In the genomic region with DNA sequence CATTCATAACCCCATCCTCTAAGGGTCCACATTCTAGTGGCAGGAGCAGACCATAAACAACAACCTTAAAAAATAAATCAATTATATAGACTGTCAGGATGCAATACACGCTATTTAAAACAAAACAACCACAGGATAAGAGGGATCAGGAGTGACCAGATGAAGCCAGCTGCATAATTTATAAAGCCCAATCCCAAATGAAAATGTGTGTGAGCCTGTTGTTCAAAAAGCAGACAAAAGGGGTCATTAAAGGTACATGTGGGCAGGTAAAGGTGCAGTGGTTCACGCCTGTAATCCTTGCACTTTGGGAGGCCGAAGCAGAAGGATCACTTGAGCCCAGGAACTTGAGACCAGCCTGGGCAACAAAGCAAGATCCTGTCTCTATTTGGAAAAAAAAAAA, we compare ENCODE assay signal across 25 cellular contexts. TPM values are rescaled to one million over a fixed set of nuclear protein-coding genes. Genes with fewer than 3 reads are reported as not detected.
A peak's percentile ranks its signal among the peaks of the same experiment; 100 is the strongest.
DNase-seq lines count a peak whose midpoint lies in the region; ATAC-seq, FAIRE-seq and TF ChIP-seq lines count a peak whose summit lies in the region.
"Had no signal": no experiment of that assay in that cellular context is flagged by ENCODE, and none has a peak within 500 bp of the region (broad histone marks: within the 10 kb centered on the region; RNA-seq: fewer than 3 reads in every experiment).

No MANE protein-coding gene starts in this region.

- H3K27ac ChIP-seq in HepG2 (ENCODE audit: extremely low read length, insufficient read depth, low read length) (no peak overlapping the region), right lobe of liver (no peak overlapping the region), MM.1S (ENCODE audit: low read length) (no peak overlapping the region), K562 (ENCODE audit: extremely low read depth, low read depth, low read length) (no peak overlapping the region), thoracic aorta (no peak overlapping the region), PC-3 (ENCODE audit: low read length) (no peak overlapping the region)
- H3K27ac ChIP-seq: BLaER1, KMS-11, SJSA1 had no signal

- CTCF ChIA-PET in HepG2 (lab: Yijun Ruan, JAX; ENCODE audit: low intra/inter-chr PET ratio, low total read pairs) = no interaction called here
- CTCF ChIA-PET in K562 (lab: Yijun Ruan, JAX; ENCODE audit: low intra/inter-chr PET ratio) = no interaction called here
- CTCF ChIA-PET in PC-3 (lab: Charles Lee) = no interaction called here

- no peaks in the 10 kb centered on the region for H3K9me1 ChIP-seq in K562 (ENCODE audit: control insufficient read depth, insufficient read depth, low read length)

- TF ChIP-seq EP300 in HepG2 (IDR thresholded peaks at IDR 0.05; ENCODE audit: low read depth in 2 of 2, low read length in 2 of 2) = no peak
- TF ChIP-seq EP300 in HepG2 (CRISPR knock-in tag; IDR thresholded peaks at IDR 0.05; ENCODE audit: borderline replicate concordance) = no peak
- no peak for TF ChIP-seq EP300 in K562 (IDR thresholded peaks at IDR 0.05; ENCODE audit: low read length)

- H3K4me1 ChIP-seq in HepG2 (ENCODE audit: insufficient read depth, low read length) = peaks cover 14% of the 10 kb centered on the region
- H3K4me1 ChIP-seq in right lobe of liver = no peaks in the 10 kb centered on the region
- H3K4me1 ChIP-seq in MM.1S (ENCODE audit: low read length) = no peaks in the 10 kb centered on the region
- H3K4me1 ChIP-seq in K562 (replicated peaks in 1 of 2; ENCODE audit: control insufficient read depth in 2 of 2, insufficient read depth in 2 of 2, low read length in 2 of 2) = peaks cover 11 to 46% of the 10 kb centered on the region in 2 experiments; a peak in 3 of 5 replicates
- H3K4me1 ChIP-seq in thoracic aorta (ENCODE audit: control insufficient read depth in 1 of 2, low read depth in 2 of 2) = peaks cover 0 to 10% of the 10 kb centered on the region in 2 donors
- no peaks in the 10 kb centered on the region for H3K4me1 ChIP-seq in PC-3 (ENCODE audit: insufficient read depth, low read length)
- H3K4me1 ChIP-seq: SJSA1 had no signal

- H2AFZ ChIP-seq in HepG2 (ENCODE audit: low read length) (no peak overlapping the region), MM.1S (ENCODE audit: low read length) (no peak overlapping the region), K562 (ENCODE audit: low read depth, low read length) (no peak overlapping the region), PC-3 (ENCODE audit: low read length) (no peak overlapping the region)

- 17% methylated on average over 3 of the region's 3 CpGs for WGBS in HepG2 (ENCODE audit: low lambda C conversion rate)
- WGBS in right lobe of liver (ENCODE audit: insufficient coverage, low coverage, low lambda C conversion rate, missing lambda C conversion rate) = 82% methylated on average over 3 of the region's 3 CpGs
- 15% methylated on average over 3 of the region's 3 CpGs for WGBS in K562 (ENCODE audit: insufficient coverage, low coverage, missing lambda C conversion rate)

- TF ChIP-seq CTCF in HepG2 (CRISPR knock-in tag; IDR thresholded peaks at IDR 0.05) (peak; percentile 26; the same call in 1 of the 2 replicates), right lobe of liver (IDR thresholded peaks at IDR 0.05) (no peak), MM.1S (IDR thresholded peaks at IDR 0.05; ENCODE audit: low read length) (peak; percentile 20; the same call in 1 of the 2 replicates), K562 (IDR thresholded peaks at IDR 0.05 in 2 of 3, conservative IDR thresholded peaks at IDR 0.05 in 1 of 3; ENCODE audit: insufficient read depth in 2 of 3, low read depth in 1 of 3, low read length in 3 of 3) (peak in 2 of 3 experiments; percentile 4 to 32; a peak in 1 of 6 replicates), thoracic aorta (IDR thresholded peaks at IDR 0.05) (no peak), PC-3 (conservative IDR thresholded peaks at IDR 0.05; ENCODE audit: low read depth, low read length) (no peak)

- H3F3A ChIP-seq in MM.1S (ENCODE audit: insufficient read depth, low read length) (no peaks in the 10 kb centered on the region), PC-3 (ENCODE audit: low read length, unreplicated experiment) (no peaks in the 10 kb centered on the region)

- TF ChIP-seq RAD21 in HepG2 (CRISPR knock-in tag; IDR thresholded peaks at IDR 0.05) (no peak), K562 (CRISPR knock-in tag; conservative IDR thresholded peaks at IDR 0.05 in 1 of 2, IDR thresholded peaks at IDR 0.05 in 1 of 2) (peak in 1 of 2 experiments; percentile 28; a peak in 1 of 4 replicates)

- no peaks in the 10 kb centered on the region for H4K20me1 ChIP-seq in HepG2 (ENCODE audit: insufficient read depth, low read length)
- H4K20me1 ChIP-seq in MM.1S (ENCODE audit: insufficient read depth, low read length) = no peaks in the 10 kb centered on the region
- no peaks in the 10 kb centered on the region for H4K20me1 ChIP-seq in K562 (replicated peaks; ENCODE audit: control insufficient read depth, insufficient read depth, low read length)
- H4K20me1 ChIP-seq in PC-3 (ENCODE audit: low read length) = no peaks in the 10 kb centered on the region
- H4K20me1 ChIP-seq: BLaER1 had no signal

- H3K9me3 ChIP-seq in HepG2 (ENCODE audit: low read length) = no peaks in the 10 kb centered on the region
- no peaks in the 10 kb centered on the region for H3K9me3 ChIP-seq in right lobe of liver
- no peaks in the 10 kb centered on the region for H3K9me3 ChIP-seq in MM.1S (replicated peaks; ENCODE audit: insufficient read depth, low read length)
- H3K9me3 ChIP-seq in K562 (replicated peaks; ENCODE audit: control insufficient read depth, insufficient read depth, low read depth, low read length) = no peaks in the 10 kb centered on the region
- H3K9me3 ChIP-seq in thoracic aorta = no peaks in the 10 kb centered on the region
- H3K9me3 ChIP-seq in PC-3 (ENCODE audit: low read length) = no peaks in the 10 kb centered on the region
- H3K9me3 ChIP-seq: BLaER1, SJSA1 had no signal

- H3K36me3 ChIP-seq in HepG2 (replicated peaks in 1 of 2; ENCODE audit: control insufficient read depth in 1 of 2, insufficient read depth in 2 of 2, low read length in 2 of 2) = no peaks in the 10 kb centered on the region
- H3K36me3 ChIP-seq in right lobe of liver = no peaks in the 10 kb centered on the region
- no peaks in the 10 kb centered on the region for H3K36me3 ChIP-seq in MM.1S (replicated peaks; ENCODE audit: insufficient read depth, low read length)
- H3K36me3 ChIP-seq in K562 (ENCODE audit: control insufficient read depth, insufficient read depth, low read length) = no peaks in the 10 kb centered on the region
- no peaks in the 10 kb centered on the region for H3K36me3 ChIP-seq in thoracic aorta
- no peaks in the 10 kb centered on the region for H3K36me3 ChIP-seq in PC-3 (ENCODE audit: low read depth, low read length)
- H3K36me3 ChIP-seq: BLaER1, SJSA1 had no signal

- H3K27me3 ChIP-seq in HepG2 (ENCODE audit: control insufficient read depth in 1 of 2, insufficient read depth in 2 of 2, low read length in 2 of 2) (peaks cover 4 to 26% of the 10 kb centered on the region in 2 experiments), right lobe of liver (no peaks in the 10 kb centered on the region), MM.1S (replicated peaks; ENCODE audit: insufficient read depth, low read length) (no peaks in the 10 kb centered on the region), K562 (ENCODE audit: control insufficient read depth in 2 of 2, insufficient read depth in 2 of 2, low read length in 2 of 2) (peaks cover 0 to 25% of the 10 kb centered on the region in 2 experiments; a peak in 3 of 5 replicates), thoracic aorta (replicated peaks; ENCODE audit: insufficient read depth) (no peaks in the 10 kb centered on the region), PC-3 (ENCODE audit: low read length) (no peaks in the 10 kb centered on the region)
- H3K27me3 ChIP-seq: BLaER1, SJSA1 had no signal

- H3K9ac ChIP-seq in HepG2 (ENCODE audit: insufficient read depth, low read depth, low read length) (no peak overlapping the region), MM.1S (ENCODE audit: low read length) (no peak overlapping the region), K562 (ENCODE audit: insufficient read depth in 1 of 2, low read depth in 2 of 2, low read length in 2 of 2) (no peak overlapping the region), PC-3 (ENCODE audit: low read length) (no peak overlapping the region)
- H3K9ac ChIP-seq: BLaER1, KMS-11 had no signal

- BruUV-seq in HepG2 (replicated peaks; lab: Mats Ljungman, UMichigan) (no TSS peak), K562 (replicated peaks; lab: Mats Ljungman, UMichigan) (no TSS peak), PC-3 (replicated peaks; lab: Mats Ljungman, UMichigan) (no TSS peak)

- H3K4me3 ChIP-seq in HepG2 (replicated peaks in 1 of 3; ENCODE audit: insufficient read depth in 1 of 3, low read depth in 2 of 3, low read length in 3 of 3) (no peak overlapping the region), right lobe of liver (no peak overlapping the region), MM.1S (ENCODE audit: low read length) (no peak overlapping the region), K562 (no peak overlapping the region), thoracic aorta (peak overlapping the region; percentile 29), PC-3 (ENCODE audit: low read length) (no peak overlapping the region)
- H3K4me3 ChIP-seq: BLaER1, SJSA1 had no signal

- intact Hi-C loops in HepG2 (cut with micrococcal nuclease; ENCODE audit: unreplicated experiment) (no loop called here), right lobe of liver (cut with DNase I) (loop anchor here in 1 of 2 donors (10.0 kb wide), 1 partner anchor 282 kb away; a partner anchor contains a TSS), K562 (cut with micrococcal nuclease) (no loop called here), PC-3 (cut with micrococcal nuclease) (no loop called here)

- in situ Hi-C loops in HepG2 (cut with HindIII; ENCODE audit: extremely low pct_ligation_motif_present, low pct_unique_long_range_greater_than_20kb) (loop anchor here (5.0 kb wide), 1 partner anchor 34 kb away; no protein-coding TSS in a partner anchor), K562 (cut with MboI) (no loop called here)

- no peaks in the 10 kb centered on the region for H3K9me2 ChIP-seq in MM.1S (replicated peaks; ENCODE audit: insufficient read depth, low read length)
- H3K9me2 ChIP-seq in PC-3 (replicated peaks; ENCODE audit: low read length) = no peaks in the 10 kb centered on the region

- H3K79me2 ChIP-seq in HepG2 (ENCODE audit: insufficient read depth, low read length) (no peaks in the 10 kb centered on the region), MM.1S (ENCODE audit: low read length) (no peaks in the 10 kb centered on the region), K562 (ENCODE audit: control insufficient read depth, insufficient read depth, low read length) (no peaks in the 10 kb centered on the region), PC-3 (ENCODE audit: low read length) (no peaks in the 10 kb centered on the region)

- TF ChIP-seq POLR2A in HepG2 (IDR thresholded peaks at IDR 0.05; ENCODE audit: insufficient read depth in 1 of 2, low read depth in 2 of 2, low read length in 2 of 2) (no peak), right lobe of liver (IDR thresholded peaks at IDR 0.05) (no peak), K562 (conservative IDR thresholded peaks at IDR 0.05) (no peak)

- ATAC-seq in HepG2 (no peak), right lobe of liver (no peak), K562 (no peak), thoracic aorta (ENCODE audit: insufficient number of reproducible peaks, low FRiP score, low read depth) (no peak), PC-3 (no peak)

- DNase-seq in HepG2 (ENCODE audit: low spot score) = no peak
- no peak for DNase-seq in right lobe of liver
- DNase-seq in MM.1S = no peak
- DNase-seq in K562 (ENCODE audit: extremely low read depth in 1 of 4, low spot score in 3 of 4) = no peak
- DNase-seq in thoracic aorta (ENCODE audit: low spot score) = no peak
- DNase-seq in PC-3 = no peak
- DNase-seq in DMS53 (lab: John Stamatoyannopoulos, UW) = no peak
- DNase-seq in activated naive CD4-positive, alpha-beta T cell treated with anti-CD3 and anti-CD28 coated beads, Interleukin-2, amount 50 U/mL, for 16 hours = no peak
- DNase-seq: 8988T; CD4-positive, CD25-positive, alpha-beta regulatory T cell; NCI-H1048; NCI-H1417 treated with DMSO at 0.1 percent for 48 hours; NCI-H1694 treated with DMSO at 0.1 percent for 48 hours; NCI-H2081 treated with DMSO at 0.1 percent for 48 hours; NCI-H2171; NCI-H510A; Right ventricle myocardium superior; RPMI8226; T-helper 2 cell had no signal

- no peak for FAIRE-seq in HepG2 (lab: Jason Lieb, UNC)
- FAIRE-seq in K562 (lab: Jason Lieb, UNC) = no peak
- FAIRE-seq: D721Med, GM18507, H54 had no signal

- POLR2A ChIA-PET in HepG2 (lab: Yijun Ruan, JAX) = no interaction called here
- POLR2A ChIA-PET in K562 (lab: Yijun Ruan, JAX) = no interaction called here
- POLR2A ChIA-PET in PC-3 (lab: Charles Lee; ENCODE audit: unreplicated experiment) = no interaction called here

- no peak overlapping the region for H3K4me2 ChIP-seq in HepG2 (ENCODE audit: low read depth, low read length)
- H3K4me2 ChIP-seq in MM.1S (ENCODE audit: low read depth, low read length) = no peak overlapping the region
- no peak overlapping the region for H3K4me2 ChIP-seq in K562 (ENCODE audit: insufficient read depth, low read length)
- no peak overlapping the region for H3K4me2 ChIP-seq in PC-3 (ENCODE audit: low read length)
- H3K4me2 ChIP-seq: BLaER1, KMS-11 had no signal

RNA-seq across cellular contexts. Expression of a gene that starts 10.4 kb away (rescaled TPM):
- total RNA-seq in HepG2 (2016; rRNA removed; fragmentation: Illumina TruSeq; extraction: Trizol) (6.3 and 7.2 TPM in 2 replicates), right lobe of liver (10 to 100 TPM; 15.3 to 24.3 (median 16.7) TPM), K562 (2014; rRNA removed) (14.2 and 19.0 TPM in 2 replicates), K562 (2014; rRNA removed; fragmentation: Illumina TruSeq; extraction: Trizol) (10.9 and 13.0 TPM in 2 replicates), K562 (2015; rRNA removed; fragmentation: Illumina TruSeq; extraction: Trizol) (16.3 and 17.7 TPM in 2 replicates), K562 (2021) (28.8 and 29.2 TPM in 2 replicates), thoracic aorta (10 to 100 TPM; 35.2 to 55.2 TPM), PC-3 (2014; rRNA removed) (26.5 and 31.6 TPM in 2 replicates)
- total RNA-seq in HepG2 (2016; cell fraction: cytosol; rRNA removed; fragmentation: Illumina TruSeq; extraction: Trizol; ENCODE audit: low read depth) = 1.6 and 1.8 TPM in 2 replicates
- total RNA-seq in HepG2 (2016; cell fraction: insoluble cytoplasmic fraction; rRNA removed; fragmentation: Illumina TruSeq; extraction: Trizol) = 5.6 and 7.1 TPM in 2 replicates
- 5.1 and 6.4 TPM in 2 replicates for total RNA-seq in HepG2 (2016; cell fraction: membrane; rRNA removed; fragmentation: Illumina TruSeq; extraction: Trizol)
- 4.2 and 4.7 TPM in 2 replicates for total RNA-seq in HepG2 (2016; cell fraction: nucleus; rRNA removed; fragmentation: Illumina TruSeq; extraction: Trizol)
- polyA plus RNA-seq in HepG2 (2011; rRNA removed) (12.1 and 13.7 TPM in 2 replicates), K562 (2011; rRNA removed) (16.2 and 25.0 TPM in 2 replicates), K562 (2014; fragmentation: Illumina TruSeq; extraction: Trizol) (26.8 and 29.6 TPM in 2 replicates), K562 (2014; fragmentation: Nextera tagmentation; extraction: Ambion mirVana) (1 to 10 TPM in 1 of 2 experiments, under 1 TPM in 1; 0.56 to 1.4 TPM), K562 (2014; rRNA removed) (22.2 and 25.7 TPM in 2 replicates)
- polyA plus RNA-seq in HepG2 (2011; cell fraction: cytosol; rRNA removed) = 9.5 and 10.4 TPM in 2 replicates
- 22.0 and 26.7 TPM in 2 replicates for polyA plus RNA-seq in HepG2 (2011; cell fraction: nucleus; rRNA removed)
- polyA plus RNA-seq in HepG2 (2012) = 7.7 and 7.8 TPM in 2 replicates
- polyA plus RNA-seq in HepG2 (2016; cell fraction: cytosol; fragmentation: Illumina TruSeq; extraction: Trizol; ENCODE audit: low read depth) = 1.6 and 1.8 TPM in 2 replicates
- polyA plus RNA-seq in HepG2 (2016; cell fraction: insoluble cytoplasmic fraction; fragmentation: Illumina TruSeq; extraction: Trizol; ENCODE audit: low read depth) = 7.0 and 8.1 TPM in 2 replicates
- 4.6 and 4.8 TPM in 2 replicates for polyA plus RNA-seq in HepG2 (2016; cell fraction: membrane; fragmentation: Illumina TruSeq; extraction: Trizol; ENCODE audit: low read depth)
- 12.0 and 13.6 TPM in 2 replicates for polyA plus RNA-seq in HepG2 (2016; cell fraction: nucleus; fragmentation: Illumina TruSeq; extraction: Trizol; ENCODE audit: insufficient read depth, low read depth)
- 12.3 and 19.3 TPM in 2 replicates for polyA minus RNA-seq in HepG2 (2011; rRNA and poly(A)+ RNA removed; ENCODE audit: low replicate concordance)
- 6.8 and 10.5 TPM in 2 replicates for polyA minus RNA-seq in HepG2 (2011; cell fraction: cytosol; rRNA and poly(A)+ RNA removed)
- polyA minus RNA-seq in HepG2 (2011; cell fraction: nucleus; rRNA and poly(A)+ RNA removed) = 6.1 and 6.2 TPM in 2 replicates
- total RNA-seq in K562 (2011; cell fraction: chromatin; rRNA removed; ENCODE audit: low replicate concordance) = 30.0 and 73.0 TPM in 2 replicates
- total RNA-seq in K562 (2011; cell fraction: nucleolus; rRNA removed) = 38.5 and 41.1 TPM in 2 replicates
- total RNA-seq in K562 (2011; cell fraction: nucleoplasm; rRNA removed) = 33.9 and 37.2 TPM in 2 replicates
- 22.4 and 23.7 TPM in 2 replicates for polyA plus RNA-seq in K562 (2011; cell fraction: cytosol; rRNA removed)
- 69.9 and 75.9 TPM in 2 replicates for polyA plus RNA-seq in K562 (2011; cell fraction: nucleus; rRNA removed)
- polyA plus RNA-seq in K562 (2012) = 24.3 and 30.1 TPM in 2 replicates
- 11.8 and 12.8 TPM in 2 replicates for polyA minus RNA-seq in K562 (2011; rRNA and poly(A)+ RNA removed)
- 11.8 and 16.7 TPM in 2 replicates for polyA minus RNA-seq in K562 (2011; cell fraction: cytosol; rRNA and poly(A)+ RNA removed)
- 6.9 and 14.2 TPM in 2 replicates for polyA minus RNA-seq in K562 (2011; cell fraction: nucleus; rRNA and poly(A)+ RNA removed)

Comparison
In these comparisons a context has a peak if more than half of its experiments do, and no peak if none do; other contexts are left out.
1. CTCF ChIP-seq: peak in HepG2 (single experiment), MM.1S (single experiment) and K562 (2 of 3); none in right lobe of liver (0 of 4), thoracic aorta (single experiment) and PC-3 (single experiment).